In the genomic region with DNA sequence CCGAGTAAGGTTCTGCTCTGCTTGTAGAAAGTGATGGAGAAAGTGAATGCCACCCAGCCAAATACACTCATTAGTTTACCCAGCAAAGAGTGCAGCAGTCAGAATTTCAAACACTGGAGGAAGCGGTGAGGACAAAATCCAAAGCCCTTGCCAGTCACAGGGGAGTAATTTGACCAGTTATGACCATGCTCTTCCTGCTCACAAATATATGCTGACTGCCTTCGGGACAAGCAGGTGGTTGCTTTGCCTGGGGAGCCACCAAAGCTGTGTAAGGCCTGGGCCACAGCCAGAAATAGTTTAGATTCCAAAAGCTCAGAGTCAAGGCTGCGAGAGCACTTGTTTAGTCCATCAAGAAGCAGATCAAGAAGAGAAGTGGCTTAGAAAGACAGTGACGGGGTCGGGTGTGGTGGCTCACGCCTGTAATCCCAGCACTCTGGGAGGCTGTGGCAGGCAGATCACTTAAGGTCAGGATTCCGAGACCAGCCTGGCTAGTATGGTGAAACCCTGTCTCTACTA, we compare ENCODE assay signal across 10 cellular contexts. TPM values are rescaled to one million over a fixed set of nuclear protein-coding genes. Genes with fewer than 3 reads are reported as not detected.
DNase-seq lines count a peak whose midpoint lies in the region; ATAC-seq, FAIRE-seq and TF ChIP-seq lines count a peak whose summit lies in the region.
"Had no signal": no experiment of that assay in that cellular context is flagged by ENCODE, and none has a peak within 500 bp of the region (broad histone marks: within the 10 kb centered on the region; RNA-seq: fewer than 3 reads in every experiment).

No MANE protein-coding gene starts in this region.

- peak overlapping the region; percentile 49 for H3K27ac Mint-ChIP-seq in activated CD4-positive, alpha-beta T cell treated with anti-CD3 and anti-CD28 coated beads for 36 hours
- peak overlapping the region; percentile 31 for H3K27ac Mint-ChIP-seq in activated T-helper 17 cell treated with anti-CD3 and anti-CD28 coated beads, Interleukin-2, amount 50 U/mL, for 72 hours

- dilution Hi-C loops in keratinocyte (cut with MboI; ENCODE audit: extremely low pct_ligation_motif_present, low sequenced_read_pairs), result no loop called here

- H4K20me1 ChIP-seq in keratinocyte (ENCODE audit: control insufficient read depth, extremely low read depth, insufficient read depth, low read length), result no peaks in the 10 kb centered on the region

- H3K4ac ChIP-seq in neuronal stem cell (ENCODE audit: low read length), result no peak overlapping the region

- DNase-seq in activated CD4-positive, alpha-beta T cell treated with anti-CD3 and anti-CD28 coated beads for 36 hours, result no peak
- DNase-seq in activated CD4-positive, alpha-beta T cell treated with anti-CD3 and anti-CD28 coated beads for 48 hours, result no peak
- no peak for DNase-seq in keratinocyte (ENCODE audit: low read depth, low spot score)
- DNase-seq in ureter (ENCODE audit: low spot score), result peak; percentile 55
- no peak for DNase-seq in NOMO-1 (lab: John Stamatoyannopoulos, UW; ENCODE audit: unreplicated experiment in 2 of 2)
- DNase-seq in neuronal stem cell (ENCODE audit: low spot score), result no peak
- DNase-seq in amygdala (lab: John Stamatoyannopoulos, UW), result no peak
- DNase-seq: hippocampal formation, Karpas-422 had no signal

- H3K79me1 ChIP-seq in neuronal stem cell (ENCODE audit: low read depth, low read length), result no peaks in the 10 kb centered on the region

- H3K4me1 ChIP-seq in keratinocyte (ENCODE audit: control insufficient read depth, extremely low read depth, insufficient read depth, low read length) (peaks cover 14% of the 10 kb centered on the region), neuronal stem cell (ENCODE audit: control insufficient read depth in 2 of 2, insufficient read depth in 1 of 2, low read depth in 1 of 2, low read length in 2 of 2) (no peaks in the 10 kb centered on the region)

- H3K4me3 ChIP-seq in keratinocyte (ENCODE audit: control insufficient read depth in 2 of 3, extremely low read depth in 1 of 3, insufficient read depth in 2 of 3, low read depth in 1 of 3, low read length in 3 of 3) (peak overlapping the region in 1 of 3 experiments; percentile 13), neuronal stem cell (ENCODE audit: low read length in 2 of 2) (no peak overlapping the region)

- TF ChIP-seq CTCF in keratinocyte (optimal IDR thresholded peaks at IDR 0.05 in 1 of 3, IDR thresholded peaks at IDR 0.05 in 1 of 3, conservative IDR thresholded peaks at IDR 0.05 in 1 of 3; ENCODE audit: extremely low read depth in 1 of 3, insufficient read depth in 2 of 3, low read length in 3 of 3), result no peak

- peak; percentile 57 for FAIRE-seq in keratinocyte (lab: Jason Lieb, UNC)

- peaks cover 5% of the 10 kb centered on the region for H3K9me1 ChIP-seq in keratinocyte (ENCODE audit: control insufficient read depth, extremely low read depth, insufficient read depth, low read length)

- H2BK5ac ChIP-seq in neuronal stem cell (ENCODE audit: low read length), result no peak overlapping the region

- POLR2A ChIA-PET in activated CD4-positive, alpha-beta T cell treated with anti-CD3 and anti-CD28 coated beads for 36 hours (lab: Charles Lee), result no interaction called here

- intact Hi-C loops in activated CD4-positive, alpha-beta T cell treated with anti-CD3 and anti-CD28 coated beads for 36 hours (cut with DNase I, micrococcal nuclease), result no loop called here

- H3K23ac ChIP-seq in neuronal stem cell (ENCODE audit: low read depth, low read length, poor library complexity), result no peak overlapping the region

- H3K27ac ChIP-seq in keratinocyte (ENCODE audit: control insufficient read depth, insufficient read depth, low read length) (no peak overlapping the region), neuronal stem cell (replicated peaks; ENCODE audit: low read length) (no peak overlapping the region)

- peaks cover 15% of the 10 kb centered on the region for H3K9me3 Mint-ChIP-seq in activated CD4-positive, alpha-beta T cell treated with anti-CD3 and anti-CD28 coated beads for 36 hours (ENCODE audit: low read depth)
- H3K9me3 Mint-ChIP-seq in activated T-helper 17 cell treated with anti-CD3 and anti-CD28 coated beads, Interleukin-2, amount 50 U/mL, for 72 hours, result peaks cover 7% of the 10 kb centered on the region

- H3K79me2 ChIP-seq in keratinocyte (ENCODE audit: control insufficient read depth, insufficient read depth, low read length), result no peaks in the 10 kb centered on the region

- H3K4me1 Mint-ChIP-seq in activated CD4-positive, alpha-beta T cell treated with anti-CD3 and anti-CD28 coated beads for 36 hours, result peaks cover 12% of the 10 kb centered on the region
- peaks cover 8% of the 10 kb centered on the region for H3K4me1 Mint-ChIP-seq in activated T-helper 17 cell treated with anti-CD3 and anti-CD28 coated beads, Interleukin-2, amount 50 U/mL, for 72 hours

- no CpG with 5 or more reads among the region's 8 CpGs for WGBS in neuronal stem cell (ENCODE audit: extremely low coverage in 2 of 2, insufficient read length in 2 of 2, insufficient replicate concordance in 1 of 2), 2 donors

- H2AFZ ChIP-seq in keratinocyte (ENCODE audit: control insufficient read depth, low read length) (peak overlapping the region; percentile 14), neuronal stem cell (ENCODE audit: low read length) (no peak overlapping the region)

- no peak overlapping the region for H3K9ac ChIP-seq in keratinocyte (ENCODE audit: control insufficient read depth, extremely low read depth, insufficient read depth, low read length)
- H3K9ac ChIP-seq in neuronal stem cell (ENCODE audit: low read depth, low read length, poor library complexity), result no peak overlapping the region

- H2BK12ac ChIP-seq in neuronal stem cell (ENCODE audit: low read length), result no peak overlapping the region

- H3K18ac ChIP-seq in neuronal stem cell (ENCODE audit: low read length), result no peak overlapping the region

- H2AK5ac ChIP-seq in neuronal stem cell (ENCODE audit: low read depth, low read length), result no peak overlapping the region

- H3K27me3 Mint-ChIP-seq in activated CD4-positive, alpha-beta T cell treated with anti-CD3 and anti-CD28 coated beads for 36 hours, result no peaks in the 10 kb centered on the region
- H3K27me3 Mint-ChIP-seq in activated T-helper 17 cell treated with anti-CD3 and anti-CD28 coated beads, Interleukin-2, amount 50 U/mL, for 72 hours, result peaks cover 3% of the 10 kb centered on the region

- H3K9me3 ChIP-seq in keratinocyte (ENCODE audit: control insufficient read depth, low read depth, low read length) (no peaks in the 10 kb centered on the region), neuronal stem cell (replicated peaks in 1 of 2; ENCODE audit: control insufficient read depth in 2 of 2, insufficient read depth in 1 of 2, low read depth in 1 of 2, low read length in 2 of 2) (peaks cover under 1 to 10% of the 10 kb centered on the region in 2 donors)

- H4K8ac ChIP-seq in neuronal stem cell (ENCODE audit: low read depth, low read length), result no peak overlapping the region

- ATAC-seq in activated CD4-positive, alpha-beta T cell treated with anti-CD3 and anti-CD28 coated beads for 36 hours, result no peak
- no peak for ATAC-seq in activated T-helper 17 cell treated with anti-CD3 and anti-CD28 coated beads, Interleukin-2, amount 50 U/mL, for 72 hours (replicated peaks)

- no peak overlapping the region for H3K4me3 Mint-ChIP-seq in activated CD4-positive, alpha-beta T cell treated with anti-CD3 and anti-CD28 coated beads for 36 hours
- no peak overlapping the region for H3K4me3 Mint-ChIP-seq in activated T-helper 17 cell treated with anti-CD3 and anti-CD28 coated beads, Interleukin-2, amount 50 U/mL, for 72 hours

- no peak overlapping the region for H2BK120ac ChIP-seq in neuronal stem cell (ENCODE audit: low read depth, low read length)

- no peak overlapping the region for H3K14ac ChIP-seq in neuronal stem cell (ENCODE audit: low read length)

- H4K91ac ChIP-seq in neuronal stem cell (ENCODE audit: low read depth, low read length, poor library complexity), result no peak overlapping the region

- no peak overlapping the region for H2BK15ac ChIP-seq in neuronal stem cell (ENCODE audit: low read length)

- H3K36me3 ChIP-seq in keratinocyte (ENCODE audit: control insufficient read depth in 2 of 2, extremely low read depth in 1 of 2, insufficient read depth in 2 of 2, low read length in 2 of 2), result no peaks in the 10 kb centered on the region
- H3K36me3 ChIP-seq in neuronal stem cell (replicated peaks in 1 of 2; ENCODE audit: control insufficient read depth in 2 of 2, insufficient read depth in 2 of 2, low read length in 2 of 2), result no peaks in the 10 kb centered on the region

- CTCF ChIA-PET in activated CD4-positive, alpha-beta T cell treated with anti-CD3 and anti-CD28 coated beads for 36 hours (lab: Charles Lee), result no interaction called here

- H3K4me2 ChIP-seq in keratinocyte (ENCODE audit: control insufficient read depth, extremely low read depth, insufficient read depth, low read depth, low read length), result peak overlapping the region; percentile 59
- H3K4me2 ChIP-seq in neuronal stem cell (ENCODE audit: insufficient read depth, low read length, poor library complexity, severe bottlenecking), result no peak overlapping the region

- H3K36me3 Mint-ChIP-seq in activated CD4-positive, alpha-beta T cell treated with anti-CD3 and anti-CD28 coated beads for 36 hours (ENCODE audit: low read depth), result no peaks in the 10 kb centered on the region
- H3K36me3 Mint-ChIP-seq in activated T-helper 17 cell treated with anti-CD3 and anti-CD28 coated beads, Interleukin-2, amount 50 U/mL, for 72 hours (ENCODE audit: low read depth), result no peaks in the 10 kb centered on the region

- no peaks in the 10 kb centered on the region for H3K27me3 ChIP-seq in keratinocyte (ENCODE audit: control insufficient read depth, extremely low read depth, insufficient read depth, low read length)
- peaks cover 0 to 14% (median 3%) of the 10 kb centered on the region in 3 experiments for H3K27me3 ChIP-seq in neuronal stem cell (ENCODE audit: control insufficient read depth in 3 of 3, insufficient read depth in 3 of 3, low read depth in 1 of 3, low read length in 3 of 3)

RNA-seq across cellular contexts. Expression of a gene that starts 51.0 kb away (rescaled TPM):
- total RNA-seq in activated CD4-positive, alpha-beta T cell treated with anti-CD3 and anti-CD28 coated beads for 36 hours, result 100 to 1,000 TPM in 1 of 2 experiments, 10 to 100 TPM in 1; 61.4 to 107 TPM
- 100 to 1,000 TPM; 121 to 126 TPM for total RNA-seq in activated T-helper 17 cell treated with anti-CD3 and anti-CD28 coated beads, Interleukin-2, amount 50 U/mL, for 72 hours
- 55.9 to 103 TPM (median 85.5 TPM) in 3 replicates for polyA plus RNA-seq in keratinocyte
- 19.2 TPM for polyA plus RNA-seq in keratinocyte (2011; ENCODE audit: low read depth)
- 30.8 and 63.9 TPM in 2 replicates for polyA plus RNA-seq in keratinocyte (2011; cell fraction: cytosol; rRNA removed)
- polyA plus RNA-seq in keratinocyte (2011; cell fraction: nucleus; rRNA removed), result 61.4 and 85.2 TPM in 2 replicates
- 31.5 and 54.5 TPM in 2 replicates for polyA plus RNA-seq in keratinocyte (2012; ENCODE audit: low replicate concordance)
- 35.1 to 247 TPM (median 111 TPM) in 3 replicates for polyA minus RNA-seq in keratinocyte
- polyA minus RNA-seq in keratinocyte (2011; cell fraction: cytosol; rRNA and poly(A)+ RNA removed), result 64.3 TPM
- 121 and 234 TPM in 2 replicates for polyA minus RNA-seq in keratinocyte (2011; cell fraction: nucleus; rRNA and poly(A)+ RNA removed)
- total RNA-seq in ureter, result 68.5 TPM
- polyA plus RNA-seq in neuronal stem cell (2013, experiment 1 of 2), result 27.9 TPM
- polyA plus RNA-seq in neuronal stem cell (2013, experiment 2 of 2), result 28.7 TPM
